In genomic region chr17:19763991-19764390, GRCh38 we compare ENCODE assay signal across 15 cellular contexts. TPM values are rescaled to one million over a fixed set of nuclear protein-coding genes. Genes with fewer than 3 reads are reported as not detected.
"Had no signal": no experiment of that assay in that cellular context is flagged by ENCODE, and none has a peak within 500 bp of the region (broad histone marks: within the 10 kb centered on the region; RNA-seq: fewer than 3 reads in every experiment).

No MANE protein-coding gene starts in this region.

RNA-seq across cellular contexts. Expression of gene ALDH3A1, which starts 15.9 kb away (rescaled TPM):
- total RNA-seq: activated naive CD4-positive, alpha-beta T cell treated with anti-CD3 and anti-CD28 coated beads for 36 hours; activated naive CD8-positive, alpha-beta T cell treated with anti-CD3 and anti-CD28 coated beads, Interleukin-2, amount 10 ng/mL, durations not matched to agents 7 days and 5 days; activated T-cell treated with anti-CD3 and anti-CD28 coated beads, Interleukin-2, amount 50 U/mL, for 4 hours; activated T-helper 1 cell treated with anti-CD3 and anti-CD28 coated beads, Interleukin-12 subunit alpha, Interleukin-12 subunit beta, Interleukin-2, Interleukin-4 antibody, amounts not matched to agents 30 ng/mL and 10 ng/mL and 1 ng/mL, durations not matched to agents 14 hours and 24 hours and 36 hours; activated T-helper 17 cell treated with anti-CD3 and anti-CD28 coated beads, Interleukin-2, amount 50 U/mL, for 72 hours; activated T-helper 2 cell treated with anti-CD3 and anti-CD28 coated beads, Interferon-gamma antibody, Interleukin-2, Interleukin-4, amounts not matched to agents 10 μg/mL and 5 μg/mL and 100 μg/mL, durations not matched to agents 14 hours and 24 hours and 36 hours; astrocyte; cardiac muscle cell; cerebellum; chondrocyte had no signal

RNA-seq across cellular contexts. Expression of gene SLC47A2, which starts 47.6 kb away (rescaled TPM):
- total RNA-seq: activated naive CD4-positive, alpha-beta T cell treated with anti-CD3 and anti-CD28 coated beads for 36 hours; activated naive CD4-positive, alpha-beta T cell treated with anti-CD3 and anti-CD28 coated beads, Interleukin-2, amount 50 U/mL, for 72 hours; activated naive CD8-positive, alpha-beta T cell treated with anti-CD3 and anti-CD28 coated beads for 36 hours; activated naive CD8-positive, alpha-beta T cell treated with anti-CD3 and anti-CD28 coated beads, Interleukin-2, amount 10 ng/mL, durations not matched to agents 7 days and 5 days; activated T-cell treated with anti-CD3 and anti-CD28 coated beads, Interleukin-2, amount 50 U/mL, for 4 hours; activated T-cell treated with anti-CD3 and anti-CD28 coated beads, Interleukin-2, amount 50 U/mL, for 72 hours; activated T-helper 1 cell treated with anti-CD3 and anti-CD28 coated beads, Interleukin-12 subunit alpha, Interleukin-12 subunit beta, Interleukin-2, Interleukin-4 antibody, amounts not matched to agents 30 ng/mL and 10 ng/mL and 1 ng/mL, durations not matched to agents 14 hours and 24 hours and 36 hours; activated T-helper 17 cell treated with anti-CD3 and anti-CD28 coated beads, Interleukin-2, amount 50 U/mL, for 72 hours; activated T-helper 2 cell treated with anti-CD3 and anti-CD28 coated beads, Interferon-gamma antibody, Interleukin-2, Interleukin-4, amounts not matched to agents 10 μg/mL and 5 μg/mL and 100 μg/mL, durations not matched to agents 14 hours and 24 hours and 36 hours; aorta; ascending aorta; astrocyte; chondrocyte had no signal
